In the genomic region with DNA sequence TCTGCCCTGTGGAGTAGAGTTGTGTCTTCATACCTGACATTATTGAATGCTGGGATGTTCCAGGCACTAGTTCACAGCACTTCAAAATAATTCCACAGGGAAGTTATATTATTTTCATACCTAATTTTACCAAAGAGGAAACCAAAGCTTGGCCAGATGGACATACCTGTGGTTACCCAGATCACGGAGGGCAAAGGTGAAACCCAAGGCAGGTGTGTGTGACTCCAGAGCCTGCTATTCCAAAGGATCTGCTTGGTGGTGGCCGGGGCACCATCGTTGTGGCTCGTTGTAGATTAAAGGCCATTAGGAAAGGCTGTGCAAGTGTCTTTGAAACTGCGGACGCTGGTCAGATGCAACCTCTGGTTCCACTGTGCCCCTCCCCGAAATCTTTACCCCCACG, we compare ENCODE assay signal across 15 cellular contexts.
DNase-seq lines count a peak whose midpoint lies in the region; ATAC-seq lines count a peak whose summit lies in the region.
"Had no signal": no experiment of that assay in that cellular context is flagged by ENCODE, and none has a peak within 500 bp of the region (broad histone marks: within the 10 kb centered on the region; RNA-seq: fewer than 3 reads in every experiment).

No MANE protein-coding gene starts in this region.

- H3K27me3 Mint-ChIP-seq in activated naive CD8-positive, alpha-beta T cell treated with anti-CD3 and anti-CD28 coated beads, Interleukin-2, amount 50 U/mL, for 24 hours: no peaks in the 10 kb centered on the region
- no peaks in the 10 kb centered on the region for H3K27me3 Mint-ChIP-seq in activated naive CD8-positive, alpha-beta T cell treated with anti-CD3 and anti-CD28 coated beads for 36 hours
- H3K27me3 Mint-ChIP-seq: CD4-positive, alpha-beta T cell had no signal

- no peaks in the 10 kb centered on the region for H3K36me3 Mint-ChIP-seq in activated naive CD8-positive, alpha-beta T cell treated with anti-CD3 and anti-CD28 coated beads, Interleukin-2, amount 50 U/mL, for 24 hours (ENCODE audit: low read depth)
- no peaks in the 10 kb centered on the region for H3K36me3 Mint-ChIP-seq in activated naive CD8-positive, alpha-beta T cell treated with anti-CD3 and anti-CD28 coated beads for 36 hours
- H3K36me3 Mint-ChIP-seq: CD8-positive, alpha-beta memory T cell had no signal

- no peak overlapping the region for H3K4me3 Mint-ChIP-seq in activated naive CD8-positive, alpha-beta T cell treated with anti-CD3 and anti-CD28 coated beads, Interleukin-2, amount 50 U/mL, for 24 hours
- H3K4me3 Mint-ChIP-seq in activated naive CD8-positive, alpha-beta T cell treated with anti-CD3 and anti-CD28 coated beads for 36 hours: no peak overlapping the region
- H3K4me3 Mint-ChIP-seq: CD4-positive, alpha-beta T cell; CD8-positive, alpha-beta memory T cell had no signal

- DNase-seq in activated naive CD8-positive, alpha-beta T cell treated with anti-CD3 and anti-CD28 coated beads, Interleukin-2, amount 50 U/mL, for 24 hours: no peak
- no peak for DNase-seq in activated naive CD8-positive, alpha-beta T cell treated with anti-CD3 and anti-CD28 coated beads for 36 hours
- peak; percentile 25 for DNase-seq in LoVo (ENCODE audit: low spot score)
- peak; percentile 71 for DNase-seq in SW480 (ENCODE audit: low spot score)
- DNase-seq in COLO668 (lab: John Stamatoyannopoulos, UW; ENCODE audit: unreplicated experiment): no peak
- DNase-seq in central memory CD4-positive, alpha-beta T cell: no peak
- DNase-seq: BE2C; CD4-positive, alpha-beta T cell; CD8-positive, alpha-beta memory T cell; COR-L47; DMS153; DND-41; GM23248; H7; HCEC 1CT had no signal

- no peaks in the 10 kb centered on the region for H3K4me1 Mint-ChIP-seq in activated naive CD8-positive, alpha-beta T cell treated with anti-CD3 and anti-CD28 coated beads, Interleukin-2, amount 50 U/mL, for 24 hours
- no peaks in the 10 kb centered on the region for H3K4me1 Mint-ChIP-seq in activated naive CD8-positive, alpha-beta T cell treated with anti-CD3 and anti-CD28 coated beads for 36 hours
- H3K4me1 Mint-ChIP-seq: CD8-positive, alpha-beta memory T cell had no signal

- no peak for ATAC-seq in activated naive CD8-positive, alpha-beta T cell treated with anti-CD3 and anti-CD28 coated beads, Interleukin-2, amount 50 U/mL, for 24 hours

- no peaks in the 10 kb centered on the region for H3K9me3 Mint-ChIP-seq in activated naive CD8-positive, alpha-beta T cell treated with anti-CD3 and anti-CD28 coated beads, Interleukin-2, amount 50 U/mL, for 24 hours
- H3K9me3 Mint-ChIP-seq in activated naive CD8-positive, alpha-beta T cell treated with anti-CD3 and anti-CD28 coated beads for 36 hours: no peaks in the 10 kb centered on the region
- H3K9me3 Mint-ChIP-seq: CD4-positive, alpha-beta T cell; CD8-positive, alpha-beta memory T cell had no signal

- peak overlapping the region; percentile 11 for H3K27ac Mint-ChIP-seq in activated naive CD8-positive, alpha-beta T cell treated with anti-CD3 and anti-CD28 coated beads, Interleukin-2, amount 50 U/mL, for 24 hours
- no peak overlapping the region for H3K27ac Mint-ChIP-seq in activated naive CD8-positive, alpha-beta T cell treated with anti-CD3 and anti-CD28 coated beads for 36 hours
- H3K27ac Mint-ChIP-seq: CD4-positive, alpha-beta T cell; CD8-positive, alpha-beta memory T cell had no signal

Comparison
In these comparisons a context has a peak if more than half of its experiments do, and no peak if none do; other contexts are left out.
1. DNase-seq: peak in LoVo (single experiment) and SW480 (single experiment); none in activated naive CD8-positive, alpha-beta T cell treated with anti-CD3 and anti-CD28 coated beads, Interleukin-2, amount 50 U/mL, for 24 hours (single experiment), activated naive CD8-positive, alpha-beta T cell treated with anti-CD3 and anti-CD28 coated beads for 36 hours (single experiment), COLO668 (single experiment) and central memory CD4-positive, alpha-beta T cell (single experiment).